In genomic region chr1:248366609-248367008, GRCh38 we compare ENCODE assay signal across 10 cellular contexts. TPM values are rescaled to one million over a fixed set of nuclear protein-coding genes. Genes with fewer than 3 reads are reported as not detected.
"Had no signal": no experiment of that assay in that cellular context is flagged by ENCODE, and none has a peak within 500 bp of the region (broad histone marks: within the 10 kb centered on the region; RNA-seq: fewer than 3 reads in every experiment).

No MANE protein-coding gene starts in this region.

- H3K4me3 Mint-ChIP-seq: GM23338, H9 had no signal

- H3K27ac Mint-ChIP-seq: GM23338, H9 had no signal

- DNase-seq: H9, HCEC 1CT, IMR-90, KG1 had no signal

- H3K4me1 Mint-ChIP-seq: GM23338, H9 had no signal

- H3K4me2 ChIP-seq: GM23338 had no signal

- FAIRE-seq: H1, H54, HTR-8/SVneo, K562 had no signal

- ATAC-seq: GM23338, K562 had no signal

- H2AFZ ChIP-seq: GM23338 had no signal

- H3K4me3 ChIP-seq: GM23338, K562 had no signal

RNA-seq across cellular contexts. Expression of gene OR2T4, which starts 5.1 kb away (rescaled TPM):
- total RNA-seq: GM23338, H1, H9, HT-29, IMR-90, K562 had no signal
- polyA plus RNA-seq: GM23338, H1, IMR-90, K562 had no signal

RNA-seq across cellular contexts. Expression of gene OR2T6, which starts 8.9 kb away (rescaled TPM):
- total RNA-seq: GM23338, H1, H9, HT-29, IMR-90, K562 had no signal
- polyA plus RNA-seq: GM23338, H1, IMR-90, K562 had no signal

RNA-seq across cellular contexts. Expression of gene OR14C36, which starts 18.0 kb away (rescaled TPM):
- total RNA-seq: GM23338, H1, H9, HT-29, IMR-90, K562 had no signal
- polyA plus RNA-seq: GM23338, H1, IMR-90, K562 had no signal

RNA-seq across cellular contexts. Expression of gene OR2T1, which starts 36.2 kb away (rescaled TPM):
- total RNA-seq: GM23338, H1, H9, HT-29, IMR-90, K562 had no signal
- polyA plus RNA-seq: GM23338, H1, IMR-90, K562 had no signal

RNA-seq across cellular contexts. Expression of gene OR2M7, which starts 42.2 kb away (rescaled TPM):
- total RNA-seq: GM23338, H1, H9, HT-29, IMR-90, K562 had no signal
- polyA plus RNA-seq: GM23338, H1, IMR-90, K562 had no signal
